In genomic region chr17:4480929-4481898, GRCh38 we compare ENCODE assay signal across 8 cellular contexts. TPM values are rescaled to one million over a fixed set of nuclear protein-coding genes. Genes with fewer than 3 reads are reported as not detected.
DNase-seq lines count a peak whose midpoint lies in the region; ATAC-seq and TF ChIP-seq lines count a peak whose summit lies in the region.

No MANE protein-coding gene starts in this region.

- TF ChIP-seq CTCF in CD8-positive, alpha-beta T cell (IDR thresholded peaks at IDR 0.05) = no peak
- TF ChIP-seq CTCF in NB4 (IDR thresholded peaks at IDR 0.05; ENCODE audit: low read depth, low read length) (no peak), neural crest cell (conservative IDR thresholded peaks at IDR 0.05) (no peak), GM10248 (IDR thresholded peaks at IDR 0.05; ENCODE audit: control extremely low read depth, extremely low read depth, low read depth, missing control alignments) (no peak)

- H3K9me3 Mint-ChIP-seq in CD8-positive, alpha-beta T cell = no peaks in the 10 kb centered on the region
- H3K9me3 Mint-ChIP-seq in neural crest cell = no peaks in the 10 kb centered on the region

- H3K4me3 Mint-ChIP-seq in CD8-positive, alpha-beta T cell = peak overlapping the region; percentile 81
- no peak overlapping the region for H3K4me3 Mint-ChIP-seq in neural crest cell

- H3K27me3 Mint-ChIP-seq in CD8-positive, alpha-beta T cell (ENCODE audit: low read depth) = no peaks in the 10 kb centered on the region
- no peaks in the 10 kb centered on the region for H3K27me3 Mint-ChIP-seq in neural crest cell (ENCODE audit: low read depth)

- POLR2A ChIA-PET in CD8-positive, alpha-beta T cell (lab: Charles Lee) = interaction anchor here (0.5 to 1.4 kb wide), 3 partner anchors 18 to 382 kb away, joined by 5 to 8 read pairs (median 7); partner anchors contain the start of genes SPNS2 and SPNS3
- POLR2A ChIA-PET in GM10248 (lab: Yijun Ruan, JAX) = no interaction called here

- no peaks in the 10 kb centered on the region for H3K27me3 ChIP-seq in CD8-positive, alpha-beta T cell (ENCODE audit: insufficient read depth, low read length)

- H3K4me1 ChIP-seq in CD8-positive, alpha-beta T cell (ENCODE audit: insufficient read depth, low read length) = peaks cover 56% of the 10 kb centered on the region

- H3K4me3 ChIP-seq in CD8-positive, alpha-beta T cell (ENCODE audit: low read depth, low read length) = peak overlapping the region; percentile 51
- H3K4me3 ChIP-seq in NB4 (ENCODE audit: low read depth, low read length) = peak overlapping the region; percentile 30

- peaks cover 53% of the 10 kb centered on the region for H3K4me1 Mint-ChIP-seq in CD8-positive, alpha-beta T cell (ENCODE audit: low read depth)
- H3K4me1 Mint-ChIP-seq in neural crest cell = peaks cover 7% of the 10 kb centered on the region

- peak; percentile 77 for ATAC-seq in CD8-positive, alpha-beta T cell
- ATAC-seq in HG03196 (IDR thresholded peaks at IDR 0.05; ENCODE audit: unreplicated experiment) = no peak
- ATAC-seq in GM18511 (IDR thresholded peaks at IDR 0.05; ENCODE audit: unreplicated experiment) = no peak

- peak in 6 of 7 experiments; percentile 18 to 76 (median 42) for DNase-seq in CD8-positive, alpha-beta T cell
- DNase-seq in NB4 (ENCODE audit: low read depth) = peak; percentile 93
- peak; percentile 40 for DNase-seq in activated naive CD4-positive, alpha-beta T cell treated with anti-CD3 and anti-CD28 coated beads, Interleukin-2, amount 50 U/mL, for 16 hours
- DNase-seq in neural crest cell (ENCODE audit: low read depth, low spot score) = no peak
- DNase-seq in T-helper 9 cell = no peak
- no peak for DNase-seq in GM10248 (ENCODE audit: extremely low spot score)

- intact Hi-C loops in CD8-positive, alpha-beta T cell (cut with DNase I, micrococcal nuclease) = loop anchor here in 1 of 2 experiments (2.0 to 10.0 kb wide), 2 partner anchors 18 to 56 kb away; partner anchors contain the start of gene SPNS2

- no peaks in the 10 kb centered on the region for H3K36me3 ChIP-seq in CD8-positive, alpha-beta T cell (ENCODE audit: insufficient read depth, low read length)

- no peaks in the 10 kb centered on the region for H3K9me3 ChIP-seq in CD8-positive, alpha-beta T cell (ENCODE audit: low read length)

- CTCF ChIA-PET in CD8-positive, alpha-beta T cell (lab: Charles Lee) = interaction anchor here (1.1 to 1.7 kb wide), 2 partner anchors 60 to 84 kb away, joined by 3 to 11 read pairs; no protein-coding TSS in a partner anchor
- CTCF ChIA-PET in GM10248 (lab: Yijun Ruan, JAX) = interaction anchor here (1.2 kb wide), 1 partner anchor 86 kb away, joined by 3 read pairs; no protein-coding TSS in a partner anchor

- peak overlapping the region; percentile 40 for H3K27ac ChIP-seq in CD8-positive, alpha-beta T cell (ENCODE audit: low read depth, low read length)

- peak overlapping the region; percentile 95 for H3K27ac Mint-ChIP-seq in CD8-positive, alpha-beta T cell
- H3K27ac Mint-ChIP-seq in neural crest cell (ENCODE audit: unreplicated experiment) = peak overlapping the region; percentile 67

- TF ChIP-seq POLR2A in NB4 (IDR thresholded peaks at IDR 0.05; ENCODE audit: extremely low read depth, insufficient read length) = no peak

- H3K36me3 Mint-ChIP-seq in CD8-positive, alpha-beta T cell = peaks cover 8% of the 10 kb centered on the region
- no peaks in the 10 kb centered on the region for H3K36me3 Mint-ChIP-seq in neural crest cell (ENCODE audit: low read depth)

RNA-seq across cellular contexts. Expression of gene SPNS2, which starts 17.5 kb away (rescaled TPM):
- total RNA-seq in CD8-positive, alpha-beta T cell = 1 to 10 TPM in 1 of 2 experiments, under 1 TPM in 1; 0.64 to 1.1 TPM
- 3.8 and 4.3 TPM in 2 replicates for total RNA-seq in neural crest cell

RNA-seq across cellular contexts. Expression of gene SPNS3, which starts 47.5 kb away (rescaled TPM):
- total RNA-seq in CD8-positive, alpha-beta T cell = 1 to 10 TPM; 3.4 TPM
- total RNA-seq in neural crest cell = not detected in 2 replicates

Comparison
In these comparisons a context has a peak if more than half of its experiments do, and no peak if none do; other contexts are left out.
1. DNase-seq: peak in CD8-positive, alpha-beta T cell (6 of 7), NB4 (single experiment) and activated naive CD4-positive, alpha-beta T cell treated with anti-CD3 and anti-CD28 coated beads, Interleukin-2, amount 50 U/mL, for 16 hours (single experiment); none in neural crest cell (single experiment), T-helper 9 cell (single experiment) and GM10248 (single experiment).